8 cellular contexts compared by ENCODE assay signal in the genomic region with DNA sequence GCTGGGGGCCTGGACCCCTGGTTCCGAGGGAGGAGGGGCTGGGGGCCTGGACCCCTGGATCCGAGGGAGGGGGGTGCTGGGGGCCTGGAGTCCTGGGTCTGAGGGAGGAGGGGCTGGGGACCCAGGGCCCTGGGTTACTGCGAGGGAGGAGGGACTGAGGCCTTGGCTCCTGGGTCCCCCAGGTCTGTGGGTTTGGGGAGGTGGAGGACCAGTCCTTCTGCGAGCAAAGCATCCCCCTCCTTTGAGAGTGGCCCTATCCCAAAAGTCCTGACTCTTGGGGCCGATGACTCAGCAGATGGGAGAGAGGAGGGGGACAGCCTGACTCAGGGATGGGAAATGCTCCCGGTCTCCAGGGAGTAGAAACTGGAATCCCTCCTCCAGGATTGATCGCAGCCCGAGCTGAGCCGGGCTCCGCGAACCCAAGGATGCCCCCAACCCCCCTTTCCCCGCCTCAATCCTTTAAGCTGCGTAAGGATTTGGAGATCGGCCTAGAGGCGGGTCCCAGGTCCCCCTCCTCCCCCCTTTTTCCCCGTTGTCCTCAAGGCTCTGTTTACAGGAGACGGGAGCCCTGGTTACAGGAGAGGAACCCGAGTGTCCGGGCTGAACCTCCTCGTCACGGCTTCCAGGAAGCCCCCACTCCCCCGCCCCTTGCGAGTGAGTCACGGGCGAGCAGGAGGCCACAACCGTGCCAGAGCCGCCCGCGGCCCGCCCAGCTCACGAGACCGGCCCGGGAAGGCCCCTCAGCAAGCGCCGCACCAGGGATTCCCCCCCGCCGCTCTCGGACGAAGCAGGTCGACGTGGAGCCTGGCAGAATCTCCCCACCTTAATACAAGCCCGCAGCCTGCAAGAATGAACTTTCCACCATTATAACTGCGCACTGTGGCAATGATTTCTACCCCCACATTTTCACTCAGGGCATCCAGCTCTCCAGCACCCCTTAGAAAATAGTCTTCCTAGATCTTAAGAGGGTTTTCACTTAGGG.
A peak's percentile ranks its signal among the peaks of the same experiment; 100 is the strongest.
DNase-seq lines count a peak whose midpoint lies in the region; ATAC-seq and TF ChIP-seq lines count a peak whose summit lies in the region.

No MANE protein-coding gene starts in this region.

- no peaks in the 10 kb centered on the region for H3K9me3 ChIP-seq in iPS-20b (ENCODE audit: insufficient read depth, low read depth, low read length)

- H3K27me3 ChIP-seq in iPS-20b (ENCODE audit: insufficient read depth, low read length), result no peaks in the 10 kb centered on the region; the same call in 1 of the 2 replicates

- H3K4me1 ChIP-seq in iPS-20b (ENCODE audit: insufficient read depth, low read length), result peaks cover 26% of the 10 kb centered on the region; the same call in 1 of the 2 replicates

- peaks cover 7% of the 10 kb centered on the region; the same call in 1 of the 2 replicates for H3K36me3 ChIP-seq in iPS-20b (ENCODE audit: insufficient read depth, low read depth, low read length)

- DNase-seq in AML-193 (lab: John Stamatoyannopoulos, UW), result peak; percentile 83 to 86
- peak; percentile 72 for DNase-seq in NAMALWA (ENCODE audit: low spot score)
- peak; percentile 98 for DNase-seq in brain pericyte (ENCODE audit: low read depth, low spot score)

- peak; percentile 25 for ATAC-seq in GM19467 (IDR thresholded peaks at IDR 0.05; ENCODE audit: unreplicated experiment)
- ATAC-seq in HG03139 (IDR thresholded peaks at IDR 0.05; ENCODE audit: unreplicated experiment), result no peak

- no peak for TF ChIP-seq CTCF in VCaP (conservative IDR thresholded peaks at IDR 0.05)

- H3K4me3 ChIP-seq in iPS-20b (ENCODE audit: low read length) (peak overlapping the region; percentile 66), skin epidermis (peak overlapping the region; percentile 24 to 52 (median 40))

- H3K27ac ChIP-seq in VCaP, result peak overlapping the region; percentile 99
- H3K27ac ChIP-seq in iPS-20b (ENCODE audit: low read length), result peak overlapping the region; percentile 90
- H3K27ac ChIP-seq in skin epidermis, result peak overlapping the region; percentile 92 to 100 (median 100)

- peak overlapping the region; percentile 90 for H3K9ac ChIP-seq in iPS-20b (ENCODE audit: low read depth, low read length)
